Comparison of ENCODE assay signal across 13 cellular contexts in the genomic region with DNA sequence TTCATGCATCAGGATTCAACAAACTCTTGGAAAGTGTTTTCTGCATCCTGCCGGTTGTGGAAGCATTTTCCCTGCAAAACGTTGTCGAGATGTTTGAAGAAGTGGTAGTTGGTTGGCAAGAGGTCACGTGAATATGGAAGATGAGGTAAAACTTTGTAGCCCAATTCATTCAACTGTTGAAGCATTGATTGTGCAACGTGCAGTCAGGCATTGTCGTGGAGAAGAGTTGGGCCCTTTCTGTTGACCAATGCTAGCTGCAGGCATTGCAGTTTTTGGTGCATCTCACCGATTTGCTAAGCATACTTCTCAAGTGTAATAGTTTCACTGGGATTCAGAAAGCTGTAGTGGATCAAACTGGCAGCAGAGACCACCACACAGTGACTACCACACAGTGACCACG. TPM values are rescaled to one million over a fixed set of nuclear protein-coding genes. Genes with fewer than 3 reads are reported as not detected.
DNase-seq lines count a peak whose midpoint lies in the region; ATAC-seq, FAIRE-seq and TF ChIP-seq lines count a peak whose summit lies in the region.
"Had no signal": no experiment of that assay in that cellular context is flagged by ENCODE, and none has a peak within 500 bp of the region (broad histone marks: within the 10 kb centered on the region; RNA-seq: fewer than 3 reads in every experiment).

No MANE protein-coding gene starts in this region.

- DNase-seq in Karpas-422 (peak; percentile 44), OCI-LY7 (ENCODE audit: low spot score) (no peak), naive B cell (no peak), GM12891 (ENCODE audit: insufficient read length, low spot score) (no peak), NCI-H748 treated with DMSO at 0.1 percent for 48 hours (lab: John Stamatoyannopoulos, UW) (no peak), EL (no peak)
- DNase-seq: BE2C, NCI-H1105 treated with DMSO at 0.1 percent for 48 hours, NCI-H187, NCI-H774 had no signal

- H3K9me3 Mint-ChIP-seq in naive B cell, result peaks cover 15 to 32% (median 27%) of the 10 kb centered on the region in 7 donors

- H3K9ac ChIP-seq in BLaER1 (no peak overlapping the region), Karpas-422 (ENCODE audit: low read length) (no peak overlapping the region)

- intact Hi-C loops in OCI-LY7 (cut with micrococcal nuclease; ENCODE audit: unreplicated experiment), result no loop called here

- BruUV-seq in OCI-LY7 (replicated peaks; lab: Mats Ljungman, UMichigan), result no TSS peak

- no peak for TF ChIP-seq CTCF in OCI-LY7 (conservative IDR thresholded peaks at IDR 0.05; ENCODE audit: low read length)

- peak overlapping the region; percentile 73 to 97 (median 86) for H3K27ac Mint-ChIP-seq in naive B cell

- H3K4me1 ChIP-seq in BLaER1 (peaks cover 28% of the 10 kb centered on the region), Karpas-422 (ENCODE audit: low read length) (peaks cover 18% of the 10 kb centered on the region), OCI-LY7 (ENCODE audit: insufficient read depth, low read length, poor library complexity, severe bottlenecking) (peaks cover 26% of the 10 kb centered on the region)
- H3K4me1 ChIP-seq: BE2C, HAP-1, SJSA1 had no signal

- peak; percentile 16 to 31 for ATAC-seq in naive B cell (ENCODE audit: low read depth in 2 of 2)

- H3K79me2 ChIP-seq in Karpas-422 (ENCODE audit: low read length), result no peaks in the 10 kb centered on the region
- H3K79me2 ChIP-seq in OCI-LY7 (ENCODE audit: insufficient read depth, low read depth, low read length), result no peaks in the 10 kb centered on the region

- H3K4me3 ChIP-seq in BLaER1, result no peak overlapping the region
- H3K4me3 ChIP-seq in Karpas-422 (ENCODE audit: low read length), result no peak overlapping the region
- H3K4me3 ChIP-seq in OCI-LY7 (ENCODE audit: low read depth, low read length, poor library complexity, severe bottlenecking), result peak overlapping the region; percentile 21
- H3K4me3 ChIP-seq: HAP-1, SJSA1 had no signal

- TF ChIP-seq POLR2A in GM12891 (IDR thresholded peaks at IDR 0.05; ENCODE audit: low read depth, low read length), result no peak

- no peak overlapping the region for H3K27ac ChIP-seq in BLaER1
- H3K27ac ChIP-seq in Karpas-422 (ENCODE audit: low read length), result no peak overlapping the region
- peak overlapping the region; percentile 37 for H3K27ac ChIP-seq in OCI-LY7 (ENCODE audit: low read depth, low read length, poor library complexity, severe bottlenecking)
- H3K27ac ChIP-seq: SJSA1 had no signal

- no peaks in the 10 kb centered on the region for H4K20me1 ChIP-seq in BLaER1
- H4K20me1 ChIP-seq in Karpas-422 (ENCODE audit: insufficient read depth, low read depth, low read length), result no peaks in the 10 kb centered on the region
- H4K20me1 ChIP-seq in OCI-LY7 (ENCODE audit: insufficient read depth, low read length), result no peaks in the 10 kb centered on the region

- H3K4me2 ChIP-seq in BLaER1 (peak overlapping the region; percentile 49), Karpas-422 (ENCODE audit: low read depth, low read length, poor library complexity, severe bottlenecking) (peak overlapping the region; percentile 11), OCI-LY7 (ENCODE audit: low read length) (peak overlapping the region; percentile 53)

- H3K9me2 ChIP-seq in Karpas-422 (replicated peaks; ENCODE audit: insufficient read depth, low read length) (no peaks in the 10 kb centered on the region), OCI-LY7 (ENCODE audit: insufficient read depth, low read length) (no peaks in the 10 kb centered on the region)

- peaks cover 29% of the 10 kb centered on the region for H3K9me3 ChIP-seq in BLaER1
- no peaks in the 10 kb centered on the region for H3K9me3 ChIP-seq in Karpas-422 (ENCODE audit: low read length)
- peaks cover 14% of the 10 kb centered on the region; the same call in 1 of the 2 replicates for H3K9me3 ChIP-seq in OCI-LY7 (ENCODE audit: low read length)
- H3K9me3 ChIP-seq: BE2C, HAP-1, SJSA1 had no signal

- POLR2A ChIA-PET in OCI-LY7 (lab: Charles Lee), result interaction anchor here (1.0 to 1.6 kb wide), 2 partner anchors 12 to 14 kb away, joined by 3 to 4 read pairs; no protein-coding TSS in a partner anchor

- CTCF ChIA-PET in OCI-LY7 (lab: Charles Lee; ENCODE audit: unreplicated experiment), result no interaction called here

- H3K36me3 ChIP-seq in BLaER1 (no peaks in the 10 kb centered on the region), Karpas-422 (ENCODE audit: insufficient read depth, low read length) (no peaks in the 10 kb centered on the region), OCI-LY7 (ENCODE audit: insufficient read depth, low read length) (no peaks in the 10 kb centered on the region)
- H3K36me3 ChIP-seq: BE2C, HAP-1, SJSA1 had no signal

- H2AFZ ChIP-seq in Karpas-422 (ENCODE audit: low read length), result no peak overlapping the region
- H2AFZ ChIP-seq in OCI-LY7 (ENCODE audit: low read length), result peak overlapping the region; percentile 94; the same call in 1 of the 2 replicates

- H3K27me3 Mint-ChIP-seq in naive B cell, result peaks cover 0 to 8% (median 5%) of the 10 kb centered on the region in 3 donors

- peaks cover 10 to 22% of the 10 kb centered on the region in 2 donors for H3K36me3 Mint-ChIP-seq in naive B cell

- no peak for FAIRE-seq in GM12891 (lab: Jason Lieb, UNC)

- H3K4me1 Mint-ChIP-seq in naive B cell, result peaks cover 13 to 28% (median 17%) of the 10 kb centered on the region in 3 donors

- H3K4me3 Mint-ChIP-seq in naive B cell, result peak overlapping the region; percentile 0 to 71 (median 44)

- H3K27me3 ChIP-seq in BLaER1, result no peaks in the 10 kb centered on the region
- H3K27me3 ChIP-seq in Karpas-422 (ENCODE audit: low read length), result no peaks in the 10 kb centered on the region
- H3K27me3 ChIP-seq: BE2C, SJSA1 had no signal

TF ChIP-seq in GM12891, 5 proteins besides CTCF, POLR2A, EP300 and RAD21:
- TF ChIP-seq POLR2AphosphoS5 (IDR thresholded peaks at IDR 0.05; ENCODE audit: low read depth, low read length) (no peak), SPI1 (IDR thresholded peaks at IDR 0.05; ENCODE audit: low read depth, low read length) (no peak), POU2F2 (IDR thresholded peaks at IDR 0.05; ENCODE audit: low read depth, low read length) (no peak), TAF1 (IDR thresholded peaks at IDR 0.05; ENCODE audit: low read depth, low read length) (no peak), PAX5 (IDR thresholded peaks at IDR 0.05; ENCODE audit: insufficient read depth, low read length, severe bottlenecking) (no peak)

RNA-seq across cellular contexts. Expression of a gene that starts 57.0 kb away (rescaled TPM):
- 28.3 and 36.0 TPM in 2 replicates for total RNA-seq in Karpas-422 (2014; rRNA removed; shearing (Covaris generic); ENCODE audit: low replicate concordance)
- total RNA-seq in OCI-LY7 (2014; rRNA removed; shearing (Covaris generic)), result 38.7 and 47.6 TPM in 2 replicates
- 98.2 and 109 TPM in 2 replicates for total RNA-seq in OCI-LY7 (2022)
- 10 to 100 TPM; 18.4 to 49.1 (median 35.3) TPM for polyA plus RNA-seq in naive B cell (ENCODE audit: low read depth in 6 of 6)
- 21.1 TPM for polyA plus RNA-seq in GM12891 (2012; ENCODE audit: low read depth, missing spikeins)

RNA-seq across cellular contexts. Expression of a gene that starts 59.4 kb away (rescaled TPM):
- total RNA-seq in Karpas-422 (2014; rRNA removed; shearing (Covaris generic); ENCODE audit: low replicate concordance), result not detected in 2 replicates
- not detected in 2 replicates for total RNA-seq in OCI-LY7 (2014; rRNA removed; shearing (Covaris generic))
- not detected in 2 replicates for total RNA-seq in OCI-LY7 (2022)
- polyA plus RNA-seq in naive B cell (ENCODE audit: low read depth in 6 of 6), result not detected
- not detected for polyA plus RNA-seq in GM12891 (2012; ENCODE audit: low read depth, missing spikeins)
